ENCODE assay signal across 8 cellular contexts in genomic region chr11:65425105-65425970, GRCh38. TPM values are rescaled to one million over a fixed set of nuclear protein-coding genes. Genes with fewer than 3 reads are reported as not detected.
DNase-seq lines count a peak whose midpoint lies in the region; TF ChIP-seq lines count a peak whose summit lies in the region.

No MANE protein-coding gene starts in this region.

- no peaks in the 10 kb centered on the region for H3K9me3 ChIP-seq in HUES64 (ENCODE audit: insufficient read depth, low read depth, low read length)

- H3K36me3 ChIP-seq in HUES64 (ENCODE audit: insufficient read depth, low read length) = 0 out of 2 replicates have a peak, but pooled peaks cover 4% of the 10 kb centered on the region

- peak; percentile 82 for DNase-seq in AG10803 (ENCODE audit: low read depth)
- peak in 8 of 61 donors; percentile 11 to 56 (median 35) for DNase-seq in caudate nucleus (lab: John Stamatoyannopoulos, UW)
- DNase-seq in lower leg skin (ENCODE audit: low spot score in 2 of 2) = peak in 1 of 2 donors; percentile 85
- DNase-seq in stimulated activated CD8-positive, alpha-beta memory T cell treated with anti-CD3 and anti-CD28 coated beads, Interleukin-15, amount 100 ng/mL, for 4 hours (ENCODE audit: low read depth in 2 of 2) = peak; percentile 58 to 87
- no peak for DNase-seq in 8988T
- DNase-seq in HuH-7 (ENCODE audit: low spot score) = no peak

- H3K27ac ChIP-seq in HUES64 (ENCODE audit: low read depth, low read length) (no peak overlapping the region), VCaP (peak overlapping the region; percentile 100), caudate nucleus (ENCODE audit: low read depth, low read length) (peak overlapping the region; percentile 99)

- intact Hi-C loops in lower leg skin (cut with DNase I; ENCODE audit: low total_unique reads) = no loop called here

- 47% methylated on average over 9 of the region's 9 CpGs for WGBS in HUES64
- WGBS in lower leg skin, 2 donors = 0% methylated on average over 9 of the region's 9 CpGs

- no peaks in the 10 kb centered on the region for H3K27me3 ChIP-seq in HUES64 (ENCODE audit: insufficient read depth, low read length)

- TF ChIP-seq POLR2A in lower leg skin (IDR thresholded peaks at IDR 0.05) = no peak

- H3K9ac ChIP-seq in HUES64 (ENCODE audit: low read depth, low read length) = peak overlapping the region; percentile 20; the same call in 1 of the 2 replicates

- TF ChIP-seq CTCF in AG10803 (conservative IDR thresholded peaks at IDR 0.05; ENCODE audit: low read length) (0 out of 2 replicates have a peak, but pooled peaks have one; percentile 7), VCaP (conservative IDR thresholded peaks at IDR 0.05) (no peak), lower leg skin (IDR thresholded peaks at IDR 0.05) (no peak)

- peaks cover 83% of the 10 kb centered on the region for H3K4me1 ChIP-seq in HUES64 (ENCODE audit: insufficient read depth, low read length)

- H3K4me3 ChIP-seq in AG10803 (ENCODE audit: low read length) = peak overlapping the region; percentile 99
- peak overlapping the region; percentile 65 for H3K4me3 ChIP-seq in HUES64 (ENCODE audit: low read length)
- H3K4me3 ChIP-seq in lower leg skin (ENCODE audit: low read depth, poor library complexity, severe bottlenecking) = peak overlapping the region; percentile 95

RNA-seq across cellular contexts. Expression of gene NEAT1, which starts 2.7 kb away (rescaled TPM):
- polyA plus RNA-seq in HUES64 (2013, experiment 1 of 2) = 3.6 TPM
- 3.6 TPM for polyA plus RNA-seq in HUES64 (2013, experiment 2 of 2)
- 100 to 1,000 TPM; 147 to 645 (median 301) TPM for total RNA-seq in lower leg skin

RNA-seq across cellular contexts. Expression of gene FRMD8, which starts 38.9 kb away (rescaled TPM):
- 12.1 TPM for polyA plus RNA-seq in HUES64 (2013, experiment 1 of 2)
- 12.2 TPM for polyA plus RNA-seq in HUES64 (2013, experiment 2 of 2)
- total RNA-seq in lower leg skin = 100 to 1,000 TPM in 2 of 4 donors, 10 to 100 TPM in 2; 81.8 to 135 (median 112) TPM

RNA-seq across cellular contexts. Expression of gene SLC25A45, which starts 42.9 kb away (rescaled TPM):
- polyA plus RNA-seq in HUES64 (2013, experiment 1 of 2) = 0.55 TPM
- polyA plus RNA-seq in HUES64 (2013, experiment 2 of 2) = 1.9 TPM
- total RNA-seq in lower leg skin = 1 to 10 TPM; 1.8 to 8.0 (median 5.3) TPM

Comparison
In these comparisons a context has a peak if more than half of its experiments do, and no peak if none do; other contexts are left out.
1. DNase-seq: peak in AG10803 (single experiment) and stimulated activated CD8-positive, alpha-beta memory T cell treated with anti-CD3 and anti-CD28 coated beads, Interleukin-15, amount 100 ng/mL, for 4 hours (2 of 2); none in 8988T (single experiment) and HuH-7 (single experiment).
2. Peak in every context shown above with its lines, with median percentiles within 50 percentile points of each other: H3K4me3 ChIP-seq.